ENCODE assay signal across 19 cellular contexts in genomic region chr6:18380165-18380564, GRCh38. TPM values are rescaled to one million over a fixed set of nuclear protein-coding genes. Genes with fewer than 3 reads are reported as not detected.
DNase-seq lines count a peak whose midpoint lies in the region; ATAC-seq and TF ChIP-seq lines count a peak whose summit lies in the region.
"Had no signal": no experiment of that assay in that cellular context is flagged by ENCODE, and none has a peak within 500 bp of the region (broad histone marks: within the 10 kb centered on the region; RNA-seq: fewer than 3 reads in every experiment).

No MANE protein-coding gene starts in this region.

- H3K4me1 ChIP-seq in right cardiac atrium (ENCODE audit: control insufficient read depth, insufficient read depth, low read length) (peaks cover 4% of the 10 kb centered on the region), right atrium auricular region (peaks cover 0 to 12% of the 10 kb centered on the region in 2 donors)
- H3K4me1 ChIP-seq: neural progenitor cell had no signal

- no peaks in the 10 kb centered on the region for H3K9me2 ChIP-seq in SU-DHL-6 (replicated peaks; ENCODE audit: insufficient read depth, low read length)

- intact Hi-C loops in right cardiac atrium (cut with DNase I) = no loop called here
- intact Hi-C loops in left cardiac atrium (cut with DNase I) = no loop called here

- no peak overlapping the region for H3K4me2 ChIP-seq in SU-DHL-6 (ENCODE audit: low read depth, low read length, poor library complexity, severe bottlenecking)
- H3K4me2 ChIP-seq: BLaER1, neural progenitor cell had no signal

- WGBS in right cardiac atrium = 66% methylated on average over 2 of the region's 2 CpGs

- H2AFZ ChIP-seq in SU-DHL-6 (ENCODE audit: low read depth, low read length, severe bottlenecking) = peak overlapping the region; percentile 5
- H2AFZ ChIP-seq: neural progenitor cell had no signal

- no peaks in the 10 kb centered on the region for H3K36me3 ChIP-seq in SU-DHL-6 (ENCODE audit: low read length)
- H3K36me3 ChIP-seq in right atrium auricular region = no peaks in the 10 kb centered on the region
- H3K36me3 ChIP-seq: BLaER1, neural progenitor cell, upper lobe of left lung, WERI-Rb-1 had no signal

- H3K9me3 ChIP-seq in right cardiac atrium (ENCODE audit: control insufficient read depth, low read length) = no peaks in the 10 kb centered on the region
- H3K9me3 ChIP-seq in SU-DHL-6 (ENCODE audit: insufficient read depth, low read length) = no peaks in the 10 kb centered on the region
- H3K9me3 ChIP-seq in right atrium auricular region = no peaks in the 10 kb centered on the region
- H3K9me3 ChIP-seq: BLaER1, upper lobe of left lung had no signal

- no peak overlapping the region for H3K9ac ChIP-seq in SU-DHL-6 (ENCODE audit: low read length)
- H3K9ac ChIP-seq: BLaER1, neural progenitor cell had no signal

- H3K27me3 ChIP-seq in right cardiac atrium (ENCODE audit: control insufficient read depth, insufficient read depth) (no peaks in the 10 kb centered on the region), SU-DHL-6 (ENCODE audit: low read length) (no peaks in the 10 kb centered on the region), right atrium auricular region (no peaks in the 10 kb centered on the region)
- H3K27me3 ChIP-seq: BLaER1, neural progenitor cell, upper lobe of left lung had no signal

- no peak overlapping the region for H3K4me3 ChIP-seq in right cardiac atrium (ENCODE audit: low read length)
- no peak overlapping the region for H3K4me3 ChIP-seq in SU-DHL-6 (ENCODE audit: insufficient read depth, low read length, poor library complexity, severe bottlenecking)
- no peak overlapping the region for H3K4me3 ChIP-seq in right atrium auricular region
- H3K4me3 ChIP-seq: BLaER1, neural progenitor cell, upper lobe of left lung had no signal

- H3K27ac ChIP-seq in right cardiac atrium (ENCODE audit: low read length) (peak overlapping the region; percentile 36), SU-DHL-6 (ENCODE audit: low read depth, low read length) (no peak overlapping the region), right atrium auricular region (peak overlapping the region in 1 of 2 donors; percentile 13)
- H3K27ac ChIP-seq: BLaER1, neural progenitor cell, WERI-Rb-1 had no signal

- ATAC-seq in right cardiac atrium (no peak), left cardiac atrium (no peak), GM21515 (IDR thresholded peaks at IDR 0.05; ENCODE audit: unreplicated experiment) (no peak)
- ATAC-seq: HCT116 had no signal

- TF ChIP-seq CTCF in SU-DHL-6 (IDR thresholded peaks at IDR 0.05; ENCODE audit: insufficient read depth, low read length, poor library complexity, severe bottlenecking) (no peak), right atrium auricular region (IDR thresholded peaks at IDR 0.05) (no peak)

- DNase-seq in right cardiac atrium (no peak), left cardiac atrium (no peak), fibroblast of peridontal ligament (ENCODE audit: extremely low read depth) (peak; percentile 26), DMS153 (lab: John Stamatoyannopoulos, UW) (no peak), right atrium auricular region (ENCODE audit: low spot score) (no peak)
- DNase-seq in effector CD8-positive, alpha-beta T cell (lab: John Stamatoyannopoulos, UW) = no peak
- DNase-seq: activated naive CD8-positive, alpha-beta T cell treated with anti-CD3 and anti-CD28 coated beads for 36 hours; COR-L47; NCI-H1092 treated with DMSO at 0.1 percent for 48 hours; NCI-H2029; NCI-H2227 treated with DMSO at 0.1 percent for 48 hours; substantia nigra; upper lobe of left lung; WERI-Rb-1 had no signal

- no peaks in the 10 kb centered on the region for H3F3A ChIP-seq in SU-DHL-6 (ENCODE audit: insufficient read depth)

- no peaks in the 10 kb centered on the region for H3K79me2 ChIP-seq in SU-DHL-6 (ENCODE audit: insufficient read depth, low read length)

- no peaks in the 10 kb centered on the region for H4K20me1 ChIP-seq in SU-DHL-6 (ENCODE audit: low read depth, low read length)
- H4K20me1 ChIP-seq: BLaER1 had no signal

RNA-seq across cellular contexts. Expression of gene RNF144B, which starts 7.0 kb away (rescaled TPM):
- total RNA-seq in right cardiac atrium (10 to 100 TPM; 11.9 to 17.3 (median 15.4) TPM), left cardiac atrium (10 to 100 TPM; 19.0 to 20.0 TPM), right atrium auricular region (10 to 100 TPM in 1 of 2 donors, 1 to 10 TPM in 1; 8.1 to 14.2 TPM)
- polyA plus RNA-seq in right cardiac atrium = 7.1 TPM
